24 cellular contexts compared by ENCODE assay signal in the genomic region with DNA sequence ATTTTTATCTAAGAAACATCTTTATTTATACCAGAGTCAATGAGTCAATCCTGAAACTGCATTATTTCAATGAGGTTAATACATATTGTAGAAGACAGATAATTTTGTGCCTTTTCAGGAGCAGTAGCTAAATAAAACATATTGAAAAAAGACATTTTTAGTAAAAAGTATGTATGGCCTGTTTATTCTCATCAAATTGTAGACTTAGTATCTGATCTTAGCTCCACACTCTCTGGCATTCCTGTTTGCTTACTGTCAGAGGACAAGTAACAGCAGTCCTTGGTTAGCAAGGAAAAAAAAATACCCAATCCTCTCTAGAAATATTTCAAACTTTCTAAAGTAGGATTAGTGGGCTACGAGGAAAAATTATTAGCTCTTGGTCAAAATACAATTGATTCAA. TPM values are rescaled to one million over a fixed set of nuclear protein-coding genes. Genes with fewer than 3 reads are reported as not detected.
"Had no signal": no experiment of that assay in that cellular context is flagged by ENCODE, and none has a peak within 500 bp of the region (broad histone marks: within the 10 kb centered on the region; RNA-seq: fewer than 3 reads in every experiment).

No MANE protein-coding gene starts in this region.

- H3K9me3 Mint-ChIP-seq: activated CD4-positive, alpha-beta memory T cell treated with anti-CD3 and anti-CD28 coated beads, Interleukin-2, amount 10 ng/mL, durations not matched to agents 7 days and 5 days; activated T-helper 17 cell treated with anti-CD3 and anti-CD28 coated beads, Interleukin-2, amount 50 U/mL, for 72 hours had no signal

- H3K36me3 ChIP-seq: brain microvascular endothelial cell, pancreas, right lobe of liver, stomach, vagina had no signal

- H3K27me3 ChIP-seq: brain microvascular endothelial cell, pancreas, right lobe of liver, stomach, vagina had no signal

- H3K9me3 ChIP-seq: pancreas, right lobe of liver, stomach, vagina had no signal

- H3K27ac Mint-ChIP-seq: activated CD4-positive, alpha-beta memory T cell treated with anti-CD3 and anti-CD28 coated beads, Interleukin-2, amount 10 ng/mL, durations not matched to agents 7 days and 5 days; activated CD8-positive, alpha-beta memory T cell treated with anti-CD3 and anti-CD28 coated beads, Interleukin-2, amount 10 ng/mL, durations not matched to agents 7 days and 5 days; activated naive CD8-positive, alpha-beta T cell treated with anti-CD3 and anti-CD28 coated beads for 36 hours; activated T-helper 17 cell treated with anti-CD3 and anti-CD28 coated beads, Interleukin-2, amount 50 U/mL, for 72 hours; stimulated activated effector memory CD8-positive, alpha-beta T cell treated with anti-CD3 and anti-CD28 coated beads, Interleukin-12 subunit alpha, Interleukin-12 subunit beta, amount 100 ng/mL, for 72 hours had no signal

- H3K27ac ChIP-seq: brain microvascular endothelial cell, pancreas, right lobe of liver, stomach, vagina had no signal

- DNase-seq: activated CD4-positive, alpha-beta memory T cell treated with anti-CD3 and anti-CD28 coated beads, Interleukin-2, amount 10 ng/mL, durations not matched to agents 7 days and 5 days; activated CD4-positive, alpha-beta T cell treated with anti-CD3 and anti-CD28 coated beads for 48 hours; activated CD4-positive, CD25-positive, alpha-beta regulatory T cell; activated CD8-positive, alpha-beta memory T cell treated with anti-CD3 and anti-CD28 coated beads, Interleukin-2, amount 10 ng/mL, durations not matched to agents 7 days and 5 days; activated naive CD4-positive, alpha-beta T cell; activated naive CD8-positive, alpha-beta T cell treated with anti-CD3 and anti-CD28 coated beads for 36 hours; anterior cingulate cortex; brain microvascular endothelial cell; cortex of kidney; effector CD4-positive, alpha-beta T cell; islet precursor cell; naive thymus-derived CD4-positive, alpha-beta T cell; pancreas; right lobe of liver; stimulated activated CD4-positive, alpha-beta T cell treated with anti-CD3 and anti-CD28 coated beads, Interleukin-4, amount 100 ng/mL, for 24 hours; stomach; T-helper 1 cell; T-helper 9 cell; trophoblast cell had no signal

- ATAC-seq: activated CD8-positive, alpha-beta memory T cell treated with anti-CD3 and anti-CD28 coated beads, Interleukin-2, amount 10 ng/mL, durations not matched to agents 7 days and 5 days; activated T-helper 17 cell treated with anti-CD3 and anti-CD28 coated beads, Interleukin-2, amount 50 U/mL, for 72 hours; left lobe of liver; naive thymus-derived CD4-positive, alpha-beta T cell; pancreas; right lobe of liver; stimulated activated effector memory CD8-positive, alpha-beta T cell treated with anti-CD3 and anti-CD28 coated beads, Interleukin-12 subunit alpha, Interleukin-12 subunit beta, amount 100 ng/mL, for 72 hours had no signal

- H3K4me1 Mint-ChIP-seq: activated CD4-positive, alpha-beta memory T cell treated with anti-CD3 and anti-CD28 coated beads, Interleukin-2, amount 10 ng/mL, durations not matched to agents 7 days and 5 days; activated CD8-positive, alpha-beta memory T cell treated with anti-CD3 and anti-CD28 coated beads, Interleukin-2, amount 10 ng/mL, durations not matched to agents 7 days and 5 days; activated T-helper 17 cell treated with anti-CD3 and anti-CD28 coated beads, Interleukin-2, amount 50 U/mL, for 72 hours; central memory CD8-positive, alpha-beta T cell; stimulated activated effector memory CD8-positive, alpha-beta T cell treated with anti-CD3 and anti-CD28 coated beads, Interleukin-12 subunit alpha, Interleukin-12 subunit beta, amount 100 ng/mL, for 72 hours had no signal

- H3K27me3 Mint-ChIP-seq: central memory CD8-positive, alpha-beta T cell had no signal

- H3K36me3 Mint-ChIP-seq: activated CD8-positive, alpha-beta memory T cell treated with anti-CD3 and anti-CD28 coated beads, Interleukin-2, amount 10 ng/mL, durations not matched to agents 7 days and 5 days; activated naive CD8-positive, alpha-beta T cell treated with anti-CD3 and anti-CD28 coated beads for 36 hours; naive thymus-derived CD4-positive, alpha-beta T cell; stimulated activated effector memory CD8-positive, alpha-beta T cell treated with anti-CD3 and anti-CD28 coated beads, Interleukin-12 subunit alpha, Interleukin-12 subunit beta, amount 100 ng/mL, for 72 hours had no signal

- H3K4me3 ChIP-seq: pancreas, right lobe of liver, stomach, vagina had no signal

- H3K4me1 ChIP-seq: right lobe of liver, stomach, vagina had no signal

- H3K4me3 Mint-ChIP-seq: activated CD4-positive, alpha-beta memory T cell treated with anti-CD3 and anti-CD28 coated beads, Interleukin-2, amount 10 ng/mL, durations not matched to agents 7 days and 5 days; activated CD8-positive, alpha-beta memory T cell treated with anti-CD3 and anti-CD28 coated beads, Interleukin-2, amount 10 ng/mL, durations not matched to agents 7 days and 5 days; activated naive CD8-positive, alpha-beta T cell treated with anti-CD3 and anti-CD28 coated beads for 36 hours; activated T-helper 17 cell treated with anti-CD3 and anti-CD28 coated beads, Interleukin-2, amount 50 U/mL, for 72 hours; central memory CD8-positive, alpha-beta T cell; stimulated activated effector memory CD8-positive, alpha-beta T cell treated with anti-CD3 and anti-CD28 coated beads, Interleukin-12 subunit alpha, Interleukin-12 subunit beta, amount 100 ng/mL, for 72 hours had no signal

RNA-seq across cellular contexts. Expression of a gene that starts 50.5 kb away (rescaled TPM):
- total RNA-seq: activated CD4-positive, alpha-beta memory T cell treated with anti-CD3 and anti-CD28 coated beads, Interleukin-2, amount 10 ng/mL, durations not matched to agents 7 days and 5 days; activated T-helper 17 cell treated with anti-CD3 and anti-CD28 coated beads, Interleukin-2, amount 50 U/mL, for 72 hours had no signal
- polyA plus RNA-seq: naive thymus-derived CD4-positive, alpha-beta T cell had no signal
